20 cellular contexts compared by ENCODE assay signal in the genomic region with DNA sequence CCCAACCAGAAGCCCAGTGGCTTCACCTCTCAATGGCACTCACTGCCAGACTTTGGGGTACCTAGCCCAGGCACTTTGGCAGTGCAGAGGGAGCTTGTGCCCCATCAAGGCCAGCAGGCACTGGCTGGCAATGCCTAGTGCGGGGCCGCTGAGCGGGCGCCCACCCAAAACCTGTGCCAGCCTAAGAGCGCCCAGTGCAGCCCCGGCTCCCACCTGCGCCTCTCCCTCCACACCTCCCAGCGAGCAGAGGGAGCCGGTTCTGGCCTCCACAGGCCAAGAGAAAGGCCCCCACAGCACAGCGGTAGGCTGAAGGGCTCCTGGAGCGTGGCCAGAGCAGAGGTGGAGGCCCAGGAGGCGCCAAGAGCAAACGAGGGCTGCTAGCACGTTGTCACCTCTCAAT.
"Had no signal": no experiment of that assay in that cellular context is flagged by ENCODE, and none has a peak within 500 bp of the region (broad histone marks: within the 10 kb centered on the region; RNA-seq: fewer than 3 reads in every experiment).

No MANE protein-coding gene starts in this region.

- H2AFZ ChIP-seq: hepatocyte had no signal

- H3K79me2 ChIP-seq: hepatocyte had no signal

- H3K4me1 Mint-ChIP-seq: immature natural killer cell, mesothelial cell of epicardium had no signal

- H3K27ac ChIP-seq: coronary artery, dorsolateral prefrontal cortex, esophagus muscularis mucosa, foreskin keratinocyte, gastroesophageal sphincter, heart left ventricle, hepatocyte, left lung, lower lobe of right lung had no signal

- H3K4me1 ChIP-seq: esophagus muscularis mucosa, foreskin keratinocyte, gastroesophageal sphincter, heart left ventricle, left lung, lower lobe of right lung had no signal

- H3K27me3 ChIP-seq: esophagus muscularis mucosa, foreskin keratinocyte, gastroesophageal sphincter, heart left ventricle, hepatocyte, left lung had no signal

- H3K4me3 ChIP-seq: coronary artery, dorsolateral prefrontal cortex, esophagus muscularis mucosa, gastroesophageal sphincter, heart left ventricle, hepatocyte, left lung, lower lobe of right lung, mucosa of descending colon had no signal

- H3K27ac Mint-ChIP-seq: immature natural killer cell, mesothelial cell of epicardium had no signal

- H3K36me3 ChIP-seq: esophagus muscularis mucosa, gastroesophageal sphincter, heart left ventricle, left lung, lower lobe of right lung had no signal

- ATAC-seq: foreskin keratinocyte, gastroesophageal sphincter, heart left ventricle, left cardiac atrium, left lung, left ventricle myocardium superior, mucosa of descending colon had no signal

- H3K9me3 ChIP-seq: esophagus muscularis mucosa, gastroesophageal sphincter, heart left ventricle, lower lobe of right lung, mucosa of descending colon had no signal

- H3K36me3 Mint-ChIP-seq: immature natural killer cell had no signal

- H3K4me3 Mint-ChIP-seq: immature natural killer cell, mesothelial cell of epicardium had no signal

- H3K4me2 ChIP-seq: hepatocyte had no signal

- DNase-seq: dermis blood vessel endothelial cell; dorsolateral prefrontal cortex; effector CD4-positive, alpha-beta T cell; effector memory CD4-positive, alpha-beta T cell; foreskin keratinocyte; heart left ventricle; hypothalamus; immature natural killer cell; islet precursor cell; left cardiac atrium; left ventricle myocardium superior; lower lobe of right lung; mesenchymal stem cell; mucosa of descending colon had no signal

- H3K9me3 Mint-ChIP-seq: mesothelial cell of epicardium had no signal
